18 cellular contexts compared by ENCODE assay signal in genomic region chr14:50319721-50320120, GRCh38. TPM values are rescaled to one million over a fixed set of nuclear protein-coding genes. Genes with fewer than 3 reads are reported as not detected.
A peak's percentile ranks its signal among the peaks of the same experiment; 100 is the strongest.
DNase-seq lines count a peak whose midpoint lies in the region; ATAC-seq and TF ChIP-seq lines count a peak whose summit lies in the region.
"Had no signal": no experiment of that assay in that cellular context is flagged by ENCODE, and none has a peak within 500 bp of the region (broad histone marks: within the 10 kb centered on the region; RNA-seq: fewer than 3 reads in every experiment).

No MANE protein-coding gene starts in this region.

- H3K18ac ChIP-seq in mesenchymal stem cell (ENCODE audit: low read depth in 1 of 2, low read length in 2 of 2), result no peak overlapping the region

- H3K4me3 ChIP-seq in mammary epithelial cell (replicated peaks in 1 of 3; ENCODE audit: insufficient read depth in 1 of 3, low read depth in 2 of 3, low read length in 3 of 3) (no peak overlapping the region), mesenchymal stem cell (ENCODE audit: insufficient read depth in 1 of 2, low read depth in 1 of 2, low read length in 2 of 2) (peak overlapping the region in 1 of 2 experiments; percentile 74)
- H3K4me3 ChIP-seq: left ventricle myocardium inferior had no signal

- peaks cover 26% of the 10 kb centered on the region for H3K4me1 ChIP-seq in mammary epithelial cell (ENCODE audit: insufficient read depth, low read length)
- no peaks in the 10 kb centered on the region for H3K4me1 ChIP-seq in mesenchymal stem cell (ENCODE audit: control insufficient read depth, insufficient read depth, low read depth, low read length)

- H3K79me1 ChIP-seq in mesenchymal stem cell (replicated peaks; ENCODE audit: low read length, poor library complexity, severe bottlenecking), result peaks cover 13% of the 10 kb centered on the region

- peaks cover 6% of the 10 kb centered on the region for H3K36me3 ChIP-seq in mammary epithelial cell (ENCODE audit: insufficient read depth, low read length)
- peaks cover 7 to 14% of the 10 kb centered on the region in 2 experiments for H3K36me3 ChIP-seq in mesenchymal stem cell (ENCODE audit: control insufficient read depth in 1 of 2, insufficient read depth in 2 of 2, low read depth in 1 of 2, low read length in 2 of 2)

- H3K79me2 ChIP-seq in mammary epithelial cell (ENCODE audit: insufficient read depth, low read length), result peaks cover 31% of the 10 kb centered on the region

- H3K27ac Mint-ChIP-seq in MCF 10A (ENCODE audit: low read depth, unreplicated experiment), result no peak overlapping the region
- peak overlapping the region; percentile 52 for H3K27ac Mint-ChIP-seq in chondrocyte (ENCODE audit: unreplicated experiment)
- H3K27ac Mint-ChIP-seq: CD4-positive, alpha-beta T cell; naive B cell had no signal

- no peaks in the 10 kb centered on the region for H4K20me1 ChIP-seq in mammary epithelial cell (ENCODE audit: insufficient read depth, low read length)

- H3K9me3 ChIP-seq in mammary epithelial cell (replicated peaks; ENCODE audit: insufficient read depth, low read length), result no peaks in the 10 kb centered on the region
- no peaks in the 10 kb centered on the region for H3K9me3 ChIP-seq in mesenchymal stem cell (ENCODE audit: control insufficient read depth, low read length)
- H3K9me3 ChIP-seq: left ventricle myocardium inferior, SK-N-SH had no signal

- H2BK15ac ChIP-seq in mesenchymal stem cell (ENCODE audit: low read depth, poor library complexity, severe bottlenecking), result no peak overlapping the region

- H3K27ac ChIP-seq in mammary epithelial cell (ENCODE audit: insufficient read depth, low read depth, low read length) (peak overlapping the region; percentile 95), mesenchymal stem cell (ENCODE audit: low read length, poor library complexity, severe bottlenecking) (no peak overlapping the region)

- CTCF ChIA-PET in mammary epithelial cell (lab: Charles Lee; ENCODE audit: low non-redundant PET) (interaction anchor here (0.7 to 1.1 kb wide), 2 partner anchors 25 to 212 kb away, joined by 5 to 8 read pairs; partner anchors contain the start of gene MAP4K5), MCF 10A (lab: Yijun Ruan, JAX) (interaction anchor here (0.6 to 6.1 kb wide), 13 partner anchors 8 to 469 kb away, joined by 3 to 62 read pairs (median 5); partner anchors contain the start of genes CDKL1, DMAC2L, L2HGDH and MAP4K5)

- H3K36me3 Mint-ChIP-seq in MCF 10A (ENCODE audit: insufficient read depth, unreplicated experiment), result peaks cover 40% of the 10 kb centered on the region
- H3K36me3 Mint-ChIP-seq in chondrocyte (ENCODE audit: low read depth), result peaks cover 8% of the 10 kb centered on the region

- POLR2A ChIA-PET in MCF 10A (lab: Yijun Ruan, JAX), result interaction anchor here (1.0 to 5.1 kb wide), 15 partner anchors 8 to 685 kb away, joined by 3 to 47 read pairs (median 5); partner anchors contain the start of genes ATL1, CDKL1, DMAC2L and L2HGDH

- H3K4ac ChIP-seq in mesenchymal stem cell (ENCODE audit: low read depth in 1 of 2, low read length in 2 of 2), result no peak overlapping the region

- in situ Hi-C loops in mammary epithelial cell (cut with MboI; ENCODE audit: low sequenced_read_pairs in 2 of 2) (loop anchor here (10.0 to 25.0 kb wide), 3 partner anchors 205 to 468 kb away; no protein-coding TSS in a partner anchor), G401 (cut with HindIII; ENCODE audit: low sequenced_read_pairs) (no loop called here)

- no peak overlapping the region for H4K91ac ChIP-seq in mesenchymal stem cell (ENCODE audit: low read length)

- H2AFZ ChIP-seq in mammary epithelial cell (ENCODE audit: low read depth, low read length), result no peak overlapping the region
- H2AFZ ChIP-seq in mesenchymal stem cell (ENCODE audit: low read depth, low read length), result no peak overlapping the region

- intact Hi-C loops in mammary epithelial cell (cut with micrococcal nuclease) (loop anchor here (2.0 to 5.0 kb wide), 3 partner anchors 133 to 457 kb away; partner anchors contain the start of gene SAV1), MCF 10A (cut with micrococcal nuclease) (loop anchor here (2.0 kb wide), 1 partner anchor 459 kb away; no protein-coding TSS in a partner anchor)

- no peak overlapping the region for H3K23ac ChIP-seq in mesenchymal stem cell (ENCODE audit: low read length in 2 of 2)

- H3K27me3 ChIP-seq in mammary epithelial cell (ENCODE audit: insufficient read depth, low read length), result no peaks in the 10 kb centered on the region
- no peaks in the 10 kb centered on the region for H3K27me3 ChIP-seq in mesenchymal stem cell (ENCODE audit: control insufficient read depth in 1 of 2, insufficient read depth in 1 of 2, low read length in 2 of 2)

- H3K27me3 Mint-ChIP-seq in MCF 10A (ENCODE audit: insufficient read depth, unreplicated experiment) (no peaks in the 10 kb centered on the region), chondrocyte (ENCODE audit: low read depth) (no peaks in the 10 kb centered on the region)
- H3K27me3 Mint-ChIP-seq: CD4-positive, alpha-beta T cell; naive B cell had no signal

- no peak overlapping the region for H3K4me3 Mint-ChIP-seq in MCF 10A (ENCODE audit: unreplicated experiment)
- no peak overlapping the region for H3K4me3 Mint-ChIP-seq in chondrocyte (ENCODE audit: unreplicated experiment)
- H3K4me3 Mint-ChIP-seq: CD4-positive, alpha-beta T cell; naive B cell had no signal

- H3K9ac ChIP-seq in mammary epithelial cell (ENCODE audit: insufficient read depth, low read length) (peak overlapping the region; percentile 34), mesenchymal stem cell (ENCODE audit: low read length) (peak overlapping the region; percentile 89)

- dilution Hi-C loops in mammary epithelial cell (cut with HindIII; ENCODE audit: low sequenced_read_pairs), result no loop called here

- DNase-seq in mammary epithelial cell (no peak), MCF 10A (ENCODE audit: unreplicated experiment) (no peak), chondrocyte (ENCODE audit: low spot score) (no peak), mesenchymal stem cell (peak; percentile 55), NCI-H2029 treated with DMSO at 0.1 percent for 48 hours (lab: John Stamatoyannopoulos, UW) (no peak), G401 (ENCODE audit: low spot score) (no peak), ureter (ENCODE audit: low spot score) (no peak)
- DNase-seq: ACHN; activated CD4-positive, alpha-beta T cell treated with anti-CD3 and anti-CD28 coated beads, Interleukin-2, amount 50 U/mL, for 1 hour; CD4-positive, alpha-beta T cell; DMS79 treated with DMSO at 0.1 percent for 48 hours; left ventricle myocardium inferior; naive B cell; NCI-H187 treated with DMSO at 0.1 percent for 48 hours; NCI-H510A treated with DMSO at 0.1 percent for 48 hours; retina; SK-N-SH had no signal

- BruUV-seq in mammary epithelial cell (replicated peaks; lab: Mats Ljungman, UMichigan), result no TSS peak
- BruUV-seq in MCF 10A (replicated peaks; lab: Mats Ljungman, UMichigan), result no TSS peak

- ATAC-seq in HG03196 (IDR thresholded peaks at IDR 0.05; ENCODE audit: unreplicated experiment), result no peak

- H3K4me2 ChIP-seq in mammary epithelial cell (ENCODE audit: insufficient read depth, low read depth, low read length), result peak overlapping the region; percentile 9
- H3K4me2 ChIP-seq in mesenchymal stem cell (ENCODE audit: low read length, poor library complexity, severe bottlenecking), result no peak overlapping the region

- H2BK120ac ChIP-seq in mesenchymal stem cell (ENCODE audit: low read depth, low read length), result no peak overlapping the region

- H2AK5ac ChIP-seq in mesenchymal stem cell (ENCODE audit: low read length, severe bottlenecking), result no peak overlapping the region

- no peak overlapping the region for H2BK12ac ChIP-seq in mesenchymal stem cell (ENCODE audit: low read length in 2 of 2)

- WGBS in mammary epithelial cell (ENCODE audit: low coverage, missing lambda C conversion rate), result 91% methylated on average over 2 of the region's 2 CpGs
- WGBS in mesenchymal stem cell, result 68% methylated on average over 1 of the region's 2 CpGs

- TF ChIP-seq CTCF in mammary epithelial cell (conservative IDR thresholded peaks at IDR 0.05 in 1 of 2, IDR thresholded peaks at IDR 0.05 in 1 of 2; ENCODE audit: extremely low read depth in 1 of 2, insufficient read depth in 1 of 2, low read depth in 1 of 2, low read length in 2 of 2) (no peak), MCF 10A (IDR thresholded peaks at IDR 0.05; ENCODE audit: unreplicated experiment) (no peak), chondrocyte (IDR thresholded peaks at IDR 0.05) (no peak)

- H3K9me3 Mint-ChIP-seq in MCF 10A (ENCODE audit: unreplicated experiment), result no peaks in the 10 kb centered on the region
- H3K9me3 Mint-ChIP-seq in chondrocyte (ENCODE audit: low read depth), result peaks cover 9% of the 10 kb centered on the region
- H3K9me3 Mint-ChIP-seq: CD4-positive, alpha-beta T cell; naive B cell had no signal

- H3K14ac ChIP-seq in mesenchymal stem cell (ENCODE audit: low read length in 2 of 2), result no peak overlapping the region

- H3K4me1 Mint-ChIP-seq in MCF 10A (ENCODE audit: insufficient read depth, unreplicated experiment) (no peaks in the 10 kb centered on the region), chondrocyte (ENCODE audit: low read depth) (peaks cover 8% of the 10 kb centered on the region)

- no peak overlapping the region for H2BK5ac ChIP-seq in mesenchymal stem cell (ENCODE audit: low read depth, low read length, poor library complexity, severe bottlenecking)

- H4K8ac ChIP-seq in mesenchymal stem cell (ENCODE audit: low read length), result no peak overlapping the region

RNA-seq across cellular contexts. Expression of gene DMAC2L, which starts 7.6 kb away (rescaled TPM):
- total RNA-seq in mammary epithelial cell (10 to 100 TPM in 1 of 2 donors, 1 to 10 TPM in 1; 8.7 to 12.9 TPM), MCF 10A (2022) (16.3 and 17.6 TPM in 2 replicates), chondrocyte (9.9 to 17.3 TPM (median 13.5 TPM) in 3 replicates), ureter (31.0 TPM)
- polyA plus RNA-seq in mammary epithelial cell, result 13.1 TPM
- polyA minus RNA-seq in mammary epithelial cell, result 0.21 TPM
- polyA plus RNA-seq in mesenchymal stem cell (2013, experiment 1 of 2), result 6.5 TPM
- 7.1 TPM for polyA plus RNA-seq in mesenchymal stem cell (2013, experiment 2 of 2)
- total RNA-seq in G401 (2014; rRNA removed; shearing (Covaris generic)), result 8.8 and 31.0 TPM in 2 replicates

RNA-seq across cellular contexts. Expression of gene L2HGDH, which starts 7.7 kb away (rescaled TPM):
- total RNA-seq in mammary epithelial cell (1 to 10 TPM; 5.2 to 9.4 TPM), MCF 10A (2022) (7.9 TPM in 2 replicates), chondrocyte (5.4 to 5.9 TPM (median 5.8 TPM) in 3 replicates), ureter (7.8 TPM)
- polyA plus RNA-seq in mammary epithelial cell, result 5.2 TPM
- polyA minus RNA-seq in mammary epithelial cell, result 11.2 TPM
- polyA plus RNA-seq in mesenchymal stem cell (2013, experiment 1 of 2), result 2.1 TPM
- polyA plus RNA-seq in mesenchymal stem cell (2013, experiment 2 of 2), result 2.5 TPM
- 23.0 and 31.6 TPM in 2 replicates for total RNA-seq in G401 (2014; rRNA removed; shearing (Covaris generic))
